Comparison of ENCODE assay signal across 8 cellular contexts in genomic region chr17:44779211-44780025, GRCh38.
DNase-seq lines count a peak whose midpoint lies in the region; ATAC-seq and TF ChIP-seq lines count a peak whose summit lies in the region.

No MANE protein-coding gene starts in this region.

- POLR2A ChIA-PET in HEK293T (lab: Yijun Ruan, JAX), result interaction anchor here (1.0 kb wide), 1 partner anchor 19 kb away, joined by 3 read pairs; no protein-coding TSS in a partner anchor

- CTCF ChIA-PET in HEK293T (lab: Yijun Ruan, JAX), result interaction anchor here (0.6 to 3.4 kb wide), 15 partner anchors 10 to 123 kb away, joined by 3 to 37 read pairs (median 5); no protein-coding TSS in a partner anchor

- no peak for ATAC-seq in GM21360 (IDR thresholded peaks at IDR 0.05; ENCODE audit: unreplicated experiment)

- DNase-seq in Ammon's horn (ENCODE audit: low spot score), result peak; percentile 93
- DNase-seq in HEK293T (ENCODE audit: extremely low spot score), result peak; percentile 78
- peak; percentile 91 for DNase-seq in NCI-H82 (lab: John Stamatoyannopoulos, UW)
- DNase-seq in activated CD8-positive, alpha-beta memory T cell treated with anti-CD3 and anti-CD28 coated beads for 4 hours (ENCODE audit: low read depth in 2 of 2), result peak; percentile 69
- peak; percentile 76 for DNase-seq in effector CD4-positive, alpha-beta T cell
- peak; percentile 83 for DNase-seq in medulla oblongata (ENCODE audit: extremely low spot score)
- peak; percentile 61 to 76 (median 73) for DNase-seq in stimulated activated CD4-positive, alpha-beta T cell treated with anti-CD3 and anti-CD28 coated beads, TNF-alpha, amount 100 ng/mL, for 48 hours (ENCODE audit: low read depth in 3 of 3)

TF ChIP-seq in HEK293T, 16 proteins besides CTCF, POLR2A, EP300 and RAD21:
- TF ChIP-seq FOXA1 (IDR thresholded peaks at IDR 0.05) (no peak), ZNF384 (IDR thresholded peaks at IDR 0.05) (no peak), ARNT (IDR thresholded peaks at IDR 0.05) (no peak), L3MBTL2 (conservative IDR thresholded peaks at IDR 0.05) (no peak), SP1 (IDR thresholded peaks at IDR 0.05) (no peak), BHLHE40 (IDR thresholded peaks at IDR 0.05; ENCODE audit: borderline replicate concordance) (no peak), CTBP1 (IDR thresholded peaks at IDR 0.05; ENCODE audit: borderline replicate concordance) (no peak), FOXK2 (IDR thresholded peaks at IDR 0.05) (no peak), HDGF (IDR thresholded peaks at IDR 0.05; ENCODE audit: borderline replicate concordance) (no peak), ELF4 (IDR thresholded peaks at IDR 0.05) (no peak)
